ENCODE assay signal across 16 cellular contexts in the genomic region with DNA sequence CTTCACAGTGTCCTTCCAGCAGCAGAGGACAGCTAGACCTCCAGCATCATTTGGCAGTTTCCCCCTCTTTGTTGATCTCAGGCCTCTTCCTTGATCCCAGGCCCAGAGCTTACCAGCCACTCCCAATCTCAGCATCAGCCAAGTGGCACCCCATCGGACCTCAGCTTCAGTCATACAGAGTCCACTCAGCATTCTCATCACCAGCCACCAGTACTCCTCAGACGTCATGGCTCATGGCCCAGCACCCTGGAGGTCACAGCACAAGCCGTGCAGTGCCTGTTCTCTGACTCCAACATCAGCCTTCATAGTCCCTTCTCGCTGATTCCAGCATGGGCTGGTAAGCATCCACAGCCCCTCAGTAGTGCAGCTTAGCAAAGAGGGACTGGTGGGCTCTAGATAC.
DNase-seq lines count a peak whose midpoint lies in the region; ATAC-seq and TF ChIP-seq lines count a peak whose summit lies in the region.
"Had no signal": no experiment of that assay in that cellular context is flagged by ENCODE, and none has a peak within 500 bp of the region (broad histone marks: within the 10 kb centered on the region; RNA-seq: fewer than 3 reads in every experiment).

No MANE protein-coding gene starts in this region.

- TF ChIP-seq CTCF in left ventricle myocardium inferior (IDR thresholded peaks at IDR 0.05; ENCODE audit: borderline replicate concordance), result no peak
- TF ChIP-seq CTCF in ovary (IDR thresholded peaks at IDR 0.05), result no peak

- no peak overlapping the region for H4K91ac ChIP-seq in trophoblast cell (ENCODE audit: low read depth, low read length)

- no peak for TF ChIP-seq POLR2A in ovary (IDR thresholded peaks at IDR 0.05)

- H3K9ac ChIP-seq in trophoblast cell (ENCODE audit: low read length), result peak overlapping the region; percentile 52
- H3K9ac ChIP-seq: BLaER1 treated with 17β-estradiol and CSF1 and Interleukin-3, amounts not matched to agents 10 nM and 100 nM had no signal

- no peak overlapping the region for H2BK12ac ChIP-seq in trophoblast cell (ENCODE audit: low read length)

- H4K8ac ChIP-seq in trophoblast cell (ENCODE audit: low read depth, low read length), result no peak overlapping the region

- DNase-seq in Right ventricle myocardium inferior (ENCODE audit: missing footprints) (no peak), left ventricle myocardium inferior (no peak), trophoblast cell (no peak), SKM-1 treated with dmso at 0.1 percent for 144 hours (lab: John Stamatoyannopoulos, UW; ENCODE audit: unreplicated experiment) (no peak), ovary (no peak)
- DNase-seq: AML-193; Caco-2; Calu3; CD4-positive, alpha-beta T cell; CD8-positive, alpha-beta T cell; DMS79 treated with DMSO at 0.1 percent for 48 hours; GF-D8 had no signal

- no peak overlapping the region for H2BK5ac ChIP-seq in trophoblast cell (ENCODE audit: low read depth, low read length, poor library complexity)

- no peaks in the 10 kb centered on the region for H3K79me1 ChIP-seq in trophoblast cell (ENCODE audit: low read length)

- no peak overlapping the region for H3K27ac ChIP-seq in left ventricle myocardium inferior (replicated peaks)
- no peak overlapping the region for H3K27ac ChIP-seq in trophoblast cell (ENCODE audit: low read depth, low read length)
- H3K27ac ChIP-seq in ovary, result no peak overlapping the region
- H3K27ac ChIP-seq: 22Rv1; A549; BLaER1 treated with 17β-estradiol and CSF1 and Interleukin-3, amounts not matched to agents 10 nM and 100 nM; C4-2B had no signal

- H3K18ac ChIP-seq in trophoblast cell (ENCODE audit: low read length), result no peak overlapping the region

- H3K4me3 ChIP-seq in left ventricle myocardium inferior (no peak overlapping the region), trophoblast cell (ENCODE audit: low read depth, low read length) (no peak overlapping the region), ovary (no peak overlapping the region)
- H3K4me3 ChIP-seq: A549; BLaER1 treated with 17β-estradiol and CSF1 and Interleukin-3, amounts not matched to agents 10 nM and 100 nM had no signal

- WGBS in trophoblast cell (ENCODE audit: extremely low coverage, insufficient coverage, insufficient read length), result no CpG with 5 or more reads among the region's 4 CpGs
- 75 to 78% (median 76%) methylated on average over 4 of the region's 4 CpGs for WGBS in ovary, 3 donors

- H3K4me1 ChIP-seq in left ventricle myocardium inferior (no peaks in the 10 kb centered on the region), trophoblast cell (ENCODE audit: control insufficient read depth in 1 of 2, insufficient read depth in 2 of 2, low read length in 2 of 2) (no peaks in the 10 kb centered on the region), ovary (ENCODE audit: insufficient read depth) (no peaks in the 10 kb centered on the region)
- H3K4me1 ChIP-seq: A549, Caco-2 had no signal

- H2AFZ ChIP-seq in trophoblast cell (ENCODE audit: insufficient read depth, low read length, poor library complexity), result no peak overlapping the region

- H3K27me3 ChIP-seq in left ventricle myocardium inferior (ENCODE audit: low read depth) (no peaks in the 10 kb centered on the region), trophoblast cell (ENCODE audit: insufficient read depth, low read length) (no peaks in the 10 kb centered on the region), ovary (no peaks in the 10 kb centered on the region)
- H3K27me3 ChIP-seq: BLaER1 treated with 17β-estradiol and CSF1 and Interleukin-3, amounts not matched to agents 10 nM and 100 nM had no signal

- no peaks in the 10 kb centered on the region for H3K9me3 ChIP-seq in left ventricle myocardium inferior (replicated peaks)
- no peaks in the 10 kb centered on the region for H3K9me3 ChIP-seq in trophoblast cell (ENCODE audit: insufficient read depth, low read depth, low read length)
- peaks cover 0 to 4% of the 10 kb centered on the region in 2 donors for H3K9me3 ChIP-seq in ovary
- H3K9me3 ChIP-seq: A549; BLaER1 treated with 17β-estradiol and CSF1 and Interleukin-3, amounts not matched to agents 10 nM and 100 nM; Caco-2 had no signal

- no peak overlapping the region for H2BK120ac ChIP-seq in trophoblast cell (ENCODE audit: insufficient read depth, low read length, poor library complexity)

- no peak overlapping the region for H4K12ac ChIP-seq in trophoblast cell (ENCODE audit: low read depth, low read length)

- TF ChIP-seq EP300 in ovary (IDR thresholded peaks at IDR 0.05), result no peak

- H3K14ac ChIP-seq in trophoblast cell (ENCODE audit: low read length), result no peak overlapping the region

- intact Hi-C loops in Right ventricle myocardium inferior (cut with DNase I) (no loop called here), left ventricle myocardium inferior (cut with micrococcal nuclease) (no loop called here), ovary (cut with DNase I) (no loop called here)

- H2AK5ac ChIP-seq in trophoblast cell (ENCODE audit: low read length), result no peak overlapping the region

- peak; percentile 57 for ATAC-seq in Right ventricle myocardium inferior
- ATAC-seq: A549; CD8-positive, alpha-beta T cell had no signal

- H3K79me2 ChIP-seq in trophoblast cell (ENCODE audit: control insufficient read depth, insufficient read depth, low read length, poor library complexity), result no peaks in the 10 kb centered on the region

- no peak overlapping the region for H3K23ac ChIP-seq in trophoblast cell (ENCODE audit: low read length)

- H3K36me3 ChIP-seq in left ventricle myocardium inferior (no peaks in the 10 kb centered on the region), trophoblast cell (ENCODE audit: control insufficient read depth in 1 of 2, insufficient read depth in 2 of 2, low read length in 2 of 2) (no peaks in the 10 kb centered on the region), ovary (no peaks in the 10 kb centered on the region)
- H3K36me3 ChIP-seq: BLaER1 treated with 17β-estradiol and CSF1 and Interleukin-3, amounts not matched to agents 10 nM and 100 nM had no signal

- no peak overlapping the region for H3K4me2 ChIP-seq in trophoblast cell (ENCODE audit: low read length)
- H3K4me2 ChIP-seq: A549; BLaER1 treated with 17β-estradiol and CSF1 and Interleukin-3, amounts not matched to agents 10 nM and 100 nM had no signal

- no peak overlapping the region for H3K4ac ChIP-seq in trophoblast cell (ENCODE audit: low read depth, low read length)
